Comparison of ENCODE assay signal across 2 cellular contexts in genomic region chr20:63471719-63472158, GRCh38.
A peak's percentile ranks its signal among the peaks of the same experiment; 100 is the strongest.
TF ChIP-seq lines count a peak whose summit lies in the region.

No MANE protein-coding gene starts in this region.

TF ChIP-seq in HepG2, 621 proteins besides CTCF, POLR2A, EP300 and RAD21:
- TF ChIP-seq MTF2 (CRISPR knock-in tag; IDR thresholded peaks at IDR 0.05; ENCODE audit: borderline replicate concordance) (peak; percentile 30; the same call in 1 of the 2 replicates), TBX3 (IDR thresholded peaks at IDR 0.05; ENCODE audit: borderline replicate concordance) (no peak)

TF ChIP-seq in SK-N-SH treated with all-trans-retinoic acid at 6 μM for 48 hours, 23 proteins besides CTCF, POLR2A, EP300 and RAD21:
- TF ChIP-seq BACH2 (CRISPR knock-in tag; IDR thresholded peaks at IDR 0.05; ENCODE audit: borderline replicate concordance) (no peak), ARNTL (CRISPR knock-in tag; IDR thresholded peaks at IDR 0.05; ENCODE audit: borderline replicate concordance, low read depth) (no peak), ZNF8 (CRISPR knock-in tag; IDR thresholded peaks at IDR 0.05) (no peak), POU6F1 (CRISPR knock-in tag; IDR thresholded peaks at IDR 0.05; ENCODE audit: borderline replicate concordance, low read depth) (no peak), CSRNP3 (CRISPR knock-in tag; IDR thresholded peaks at IDR 0.05) (no peak), ZNF70 (CRISPR knock-in tag; IDR thresholded peaks at IDR 0.05) (no peak), CSDC2 (CRISPR knock-in tag; IDR thresholded peaks at IDR 0.05) (no peak), TOX (CRISPR knock-in tag; IDR thresholded peaks at IDR 0.05; ENCODE audit: borderline replicate concordance) (no peak), TCF4 (CRISPR knock-in tag; IDR thresholded peaks at IDR 0.05; ENCODE audit: borderline replicate concordance) (no peak), ZNF565 (CRISPR knock-in tag; conservative IDR thresholded peaks at IDR 0.05; ENCODE audit: low read depth) (no peak), SNAI2 (CRISPR knock-in tag; IDR thresholded peaks at IDR 0.05) (no peak), ZC3H10 (CRISPR knock-in tag; IDR thresholded peaks at IDR 0.05) (no peak), GLIS3 (CRISPR knock-in tag; IDR thresholded peaks at IDR 0.05) (no peak), ESRRG (CRISPR knock-in tag; IDR thresholded peaks at IDR 0.05) (no peak), ZFP3 (CRISPR knock-in tag; IDR thresholded peaks at IDR 0.05) (no peak), ISL1 (CRISPR knock-in tag; IDR thresholded peaks at IDR 0.05) (no peak), PATZ1 (CRISPR knock-in tag; IDR thresholded peaks at IDR 0.05; ENCODE audit: borderline replicate concordance) (no peak), RARB (CRISPR knock-in tag; IDR thresholded peaks at IDR 0.05) (no peak), PPARA (CRISPR knock-in tag; IDR thresholded peaks at IDR 0.05; ENCODE audit: borderline replicate concordance) (no peak), CREB5 (CRISPR knock-in tag; IDR thresholded peaks at IDR 0.05; ENCODE audit: low read depth) (no peak)
